In the genomic region with DNA sequence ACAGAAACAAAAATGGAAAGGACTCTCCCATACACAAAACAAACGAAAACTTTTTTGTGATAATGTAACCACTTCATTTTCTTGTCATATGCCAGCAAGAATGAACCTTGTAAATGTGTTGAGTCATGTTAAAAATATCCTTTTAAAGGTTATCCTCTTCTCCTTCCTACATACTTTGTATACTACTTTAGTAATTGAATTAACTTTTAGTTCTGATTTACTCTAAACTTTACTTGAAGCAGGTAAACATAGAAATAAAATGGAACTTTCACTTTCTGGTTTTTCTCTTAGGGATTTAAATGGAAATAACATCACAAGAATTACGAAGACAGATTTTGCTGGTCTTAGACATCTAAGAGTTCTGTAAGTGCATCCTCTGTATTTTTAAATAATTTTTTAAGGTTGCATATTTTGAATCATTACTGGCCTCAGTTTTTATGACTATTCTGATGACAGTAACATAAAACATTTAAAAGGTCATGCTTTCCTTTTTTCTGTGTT, we compare ENCODE assay signal across 19 cellular contexts. TPM values are rescaled to one million over a fixed set of nuclear protein-coding genes. Genes with fewer than 3 reads are reported as not detected.
DNase-seq lines count a peak whose midpoint lies in the region; ATAC-seq and TF ChIP-seq lines count a peak whose summit lies in the region.
"Had no signal": no experiment of that assay in that cellular context is flagged by ENCODE, and none has a peak within 500 bp of the region (broad histone marks: within the 10 kb centered on the region; RNA-seq: fewer than 3 reads in every experiment).

No MANE protein-coding gene starts in this region.

- H3K27me3 Mint-ChIP-seq in progenitor cell of endocrine pancreas, result peaks cover 49% of the 10 kb centered on the region

- DNase-seq in EH (ENCODE audit: low read depth), result peak; percentile 57
- no peak for DNase-seq in SK-N-MC (ENCODE audit: low read depth, low spot score)
- DNase-seq in foreskin fibroblast, result peak; percentile 14 to 41
- DNase-seq in progenitor cell of endocrine pancreas (ENCODE audit: low spot score, unreplicated experiment), result no peak
- no peak for DNase-seq in testis
- DNase-seq in OCI-M2 (lab: John Stamatoyannopoulos, UW; ENCODE audit: unreplicated experiment), result no peak
- DNase-seq in H7, result no peak
- DNase-seq: activated CD4-positive, alpha-beta T cell treated with anti-CD3 and anti-CD28 coated beads for 48 hours; activated T-cell treated with anti-CD3 and anti-CD28 coated beads, Interleukin-2, amount 50 U/mL, for 72 hours; anterior cingulate cortex; NCI-H345; Peyer's patch; posterior cingulate gyrus; stimulated activated CD4-positive, alpha-beta T cell treated with anti-CD3 and anti-CD28 coated beads, Interleukin-4, amount 100 ng/mL, for 1 hour; T-helper 2 cell had no signal

- H3K27ac ChIP-seq in SK-N-MC (no peak overlapping the region), testis (no peak overlapping the region)
- H3K27ac ChIP-seq: C4-2B, Peyer's patch had no signal

- 62 to 79% methylated on average over 2 of the region's 2 CpGs for WGBS in testis, 2 donors

- peak overlapping the region; percentile 81 for H3K4me3 ChIP-seq in SK-N-MC
- H3K4me3 ChIP-seq in foreskin fibroblast (ENCODE audit: low read depth in 1 of 2, low read length in 2 of 2), result peak overlapping the region; percentile 93 to 98
- H3K4me3 ChIP-seq in testis, result no peak overlapping the region
- no peak overlapping the region for H3K4me3 ChIP-seq in H7 (ENCODE audit: insufficient read depth, low read depth, low read length)
- H3K4me3 ChIP-seq: lung, Peyer's patch had no signal

- H3K27ac Mint-ChIP-seq in progenitor cell of endocrine pancreas, result no peak overlapping the region
- H3K27ac Mint-ChIP-seq: activated T-cell treated with anti-CD3 and anti-CD28 coated beads, Interleukin-2, amount 50 U/mL, for 72 hours; stimulated activated effector memory CD8-positive, alpha-beta T cell treated with anti-CD3 and anti-CD28 coated beads, Interleukin-12 subunit alpha, Interleukin-12 subunit beta, amount 100 ng/mL, for 72 hours had no signal

- H3K4me1 ChIP-seq in testis, result no peaks in the 10 kb centered on the region

- H3K36me3 ChIP-seq in SK-N-MC (ENCODE audit: insufficient read depth, low read length) (no peaks in the 10 kb centered on the region), testis (ENCODE audit: low read depth, missing control alignments) (no peaks in the 10 kb centered on the region), H7 (replicated peaks; ENCODE audit: control insufficient read depth, insufficient read depth, low read length) (no peaks in the 10 kb centered on the region)
- H3K36me3 ChIP-seq: Peyer's patch had no signal

- ATAC-seq in HG02973 (IDR thresholded peaks at IDR 0.05; ENCODE audit: unreplicated experiment), result no peak
- ATAC-seq: activated T-cell treated with anti-CD3 and anti-CD28 coated beads, Interleukin-2, amount 50 U/mL, for 72 hours; stimulated activated effector memory CD8-positive, alpha-beta T cell treated with anti-CD3 and anti-CD28 coated beads, Interleukin-12 subunit alpha, Interleukin-12 subunit beta, amount 100 ng/mL, for 72 hours had no signal

- no peaks in the 10 kb centered on the region for H3K9me3 Mint-ChIP-seq in progenitor cell of endocrine pancreas (ENCODE audit: low read depth)
- H3K9me3 Mint-ChIP-seq: activated T-cell treated with anti-CD3 and anti-CD28 coated beads, Interleukin-2, amount 50 U/mL, for 72 hours had no signal

- peaks cover 32% of the 10 kb centered on the region for H3K4me1 Mint-ChIP-seq in progenitor cell of endocrine pancreas (ENCODE audit: low read depth)
- H3K4me1 Mint-ChIP-seq: stimulated activated effector memory CD8-positive, alpha-beta T cell treated with anti-CD3 and anti-CD28 coated beads, Interleukin-12 subunit alpha, Interleukin-12 subunit beta, amount 100 ng/mL, for 72 hours had no signal

- no peaks in the 10 kb centered on the region for H3K9me3 ChIP-seq in SK-N-MC (ENCODE audit: low read depth, low read length)
- H3K9me3 ChIP-seq in testis, result no peaks in the 10 kb centered on the region
- H3K9me3 ChIP-seq: Peyer's patch had no signal

- TF ChIP-seq CTCF in foreskin fibroblast (IDR thresholded peaks at IDR 0.05; ENCODE audit: low read depth, low read length) (no peak), progenitor cell of endocrine pancreas (IDR thresholded peaks at IDR 0.05; ENCODE audit: unreplicated experiment) (no peak), testis (IDR thresholded peaks at IDR 0.05) (no peak)

- peak overlapping the region; percentile 49 for H3K4me3 Mint-ChIP-seq in progenitor cell of endocrine pancreas (ENCODE audit: low read depth)
- H3K4me3 Mint-ChIP-seq: activated T-cell treated with anti-CD3 and anti-CD28 coated beads, Interleukin-2, amount 50 U/mL, for 72 hours; stimulated activated effector memory CD8-positive, alpha-beta T cell treated with anti-CD3 and anti-CD28 coated beads, Interleukin-12 subunit alpha, Interleukin-12 subunit beta, amount 100 ng/mL, for 72 hours had no signal

- no peak for TF ChIP-seq POLR2A in testis (IDR thresholded peaks at IDR 0.05)

- intact Hi-C loops in testis (cut with DNase I; ENCODE audit: low total_unique reads), result no loop called here

- no peaks in the 10 kb centered on the region for H3K36me3 Mint-ChIP-seq in progenitor cell of endocrine pancreas (ENCODE audit: insufficient read depth)
- H3K36me3 Mint-ChIP-seq: stimulated activated effector memory CD8-positive, alpha-beta T cell treated with anti-CD3 and anti-CD28 coated beads, Interleukin-12 subunit alpha, Interleukin-12 subunit beta, amount 100 ng/mL, for 72 hours had no signal

- H3K9ac ChIP-seq in SK-N-MC (ENCODE audit: insufficient read length), result no peak overlapping the region

- H3K27me3 ChIP-seq in testis (no peaks in the 10 kb centered on the region), H7 (ENCODE audit: control insufficient read depth, insufficient read depth, low read length) (peaks cover 52% of the 10 kb centered on the region)

RNA-seq across cellular contexts. Expression of gene SLIT2, which starts 4.7 kb away (rescaled TPM):
- 11.6 and 13.1 TPM in 2 replicates for total RNA-seq in progenitor cell of endocrine pancreas
- total RNA-seq in testis, result 10 to 100 TPM in 1 of 2 donors, 1 to 10 TPM in 1; 5.5 to 11.4 TPM
- 8.7 TPM for polyA plus RNA-seq in testis (ENCODE audit: insufficient read depth, low read depth, low replicate concordance)
- total RNA-seq in H7 (2014; rRNA removed; shearing (Covaris generic)), result 1.7 and 2.0 TPM in 2 replicates
- total RNA-seq: activated T-cell treated with anti-CD3 and anti-CD28 coated beads, Interleukin-2, amount 50 U/mL, for 72 hours had no signal

Comparison
In these comparisons a context has a peak if more than half of its experiments do, and no peak if none do; other contexts are left out.
1. DNase-seq: peak in EH (single experiment) and foreskin fibroblast (2 of 2); none in SK-N-MC (single experiment), progenitor cell of endocrine pancreas (single experiment), testis (single experiment), OCI-M2 (single experiment) and H7 (single experiment).
2. H3K4me3 ChIP-seq: peak in SK-N-MC (single experiment) and foreskin fibroblast (2 of 2); none in testis (0 of 2) and H7 (single experiment).